ENCODE assay signal across 1 cellular context in the genomic region with DNA sequence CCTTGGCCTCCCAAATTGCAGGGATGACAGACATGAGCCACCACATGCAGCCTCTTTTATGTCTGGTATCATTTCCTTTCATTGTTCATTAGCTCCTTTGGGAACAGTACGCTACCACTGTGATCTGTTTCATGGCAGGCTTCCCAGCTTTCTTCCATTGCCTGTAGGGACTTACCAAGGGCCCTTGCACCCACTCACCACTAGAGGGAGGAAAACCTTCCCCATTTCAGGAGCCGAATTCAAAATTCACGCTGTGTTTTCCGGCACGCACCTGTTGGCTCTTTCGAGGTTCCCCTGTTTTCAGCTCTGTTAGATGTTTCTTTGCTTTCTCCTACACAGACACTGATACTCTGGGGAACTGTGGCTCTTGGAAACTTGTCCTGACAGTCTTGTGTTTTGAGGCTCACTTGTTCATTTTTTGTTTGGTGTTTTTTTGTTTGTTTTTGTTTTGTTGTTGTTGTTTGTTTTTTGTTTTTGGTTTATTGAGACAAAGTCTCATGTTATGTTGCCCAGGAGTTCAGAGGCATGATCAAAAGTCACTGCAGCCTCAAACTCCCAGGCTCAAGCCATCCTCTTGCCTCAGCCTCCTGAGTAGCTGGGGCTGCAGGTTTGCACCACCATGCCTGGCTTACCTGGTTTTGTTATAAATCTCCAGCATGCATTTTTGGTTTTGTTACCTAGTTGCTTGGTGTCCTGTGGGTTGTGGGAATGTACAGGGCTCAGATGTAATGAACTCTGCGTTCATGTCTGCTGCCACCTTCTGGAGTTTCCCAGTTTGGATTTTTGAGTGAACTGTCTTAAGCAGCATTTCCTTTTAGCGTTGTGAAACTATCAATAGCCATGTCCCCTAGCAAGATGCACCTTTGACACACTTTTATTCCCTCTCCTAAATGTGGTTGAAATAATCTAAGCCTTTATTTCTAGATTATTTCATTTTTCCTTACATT.
TF ChIP-seq lines count a peak whose summit lies in the region.

No MANE protein-coding gene starts in this region.

TF ChIP-seq in GM12878, 131 proteins besides CTCF, POLR2A, EP300 and RAD21:
- TF ChIP-seq RUNX3 (IDR thresholded peaks at IDR 0.05; ENCODE audit: low read length) (no peak), SMC3 (IDR thresholded peaks at IDR 0.05; ENCODE audit: borderline replicate concordance, low read length) (peak; percentile 13; the same call in 1 of the 2 replicates), PML (IDR thresholded peaks at IDR 0.05; ENCODE audit: low read length) (no peak), JUNB (IDR thresholded peaks at IDR 0.05) (no peak), GABPA (IDR thresholded peaks at IDR 0.05; ENCODE audit: low read depth) (no peak), ZZZ3 (IDR thresholded peaks at IDR 0.05; ENCODE audit: control insufficient read depth, insufficient read length, low read depth) (no peak), ZNF384 (IDR thresholded peaks at IDR 0.05; ENCODE audit: borderline replicate concordance, low read depth, low read length) (no peak), YY1 (IDR thresholded peaks at IDR 0.05; ENCODE audit: low read depth, low read length) (0 out of 2 replicates have a peak, but pooled peaks have one; percentile 25), FOXK2 (IDR thresholded peaks at IDR 0.05) (no peak), MTA3 (IDR thresholded peaks at IDR 0.05; ENCODE audit: borderline replicate concordance, low read length) (no peak), ZNF24 (IDR thresholded peaks at IDR 0.05) (no peak), SREBF2 (IDR thresholded peaks at IDR 0.05; ENCODE audit: low read length) (no peak), CHD1 (IDR thresholded peaks at IDR 0.05; ENCODE audit: low read depth, low read length) (no peak), EGR1 (IDR thresholded peaks at IDR 0.05; ENCODE audit: borderline replicate concordance in 1 of 2, low read depth in 2 of 2, low read length in 2 of 2) (no peak)
- TF ChIP-seq, protein P1, sequence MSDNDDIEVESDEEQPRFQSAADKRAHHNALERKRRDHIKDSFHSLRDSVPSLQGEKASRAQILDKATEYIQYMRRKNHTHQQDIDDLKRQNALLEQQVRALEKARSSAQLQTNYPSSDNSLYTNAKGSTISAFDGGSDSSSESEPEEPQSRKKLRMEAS (IDR thresholded peaks at IDR 0.05; ENCODE audit: low read depth, low read length), result 0 out of 2 replicates have a peak, but pooled peaks have one; percentile 23
- TF ChIP-seq, protein P2, sequence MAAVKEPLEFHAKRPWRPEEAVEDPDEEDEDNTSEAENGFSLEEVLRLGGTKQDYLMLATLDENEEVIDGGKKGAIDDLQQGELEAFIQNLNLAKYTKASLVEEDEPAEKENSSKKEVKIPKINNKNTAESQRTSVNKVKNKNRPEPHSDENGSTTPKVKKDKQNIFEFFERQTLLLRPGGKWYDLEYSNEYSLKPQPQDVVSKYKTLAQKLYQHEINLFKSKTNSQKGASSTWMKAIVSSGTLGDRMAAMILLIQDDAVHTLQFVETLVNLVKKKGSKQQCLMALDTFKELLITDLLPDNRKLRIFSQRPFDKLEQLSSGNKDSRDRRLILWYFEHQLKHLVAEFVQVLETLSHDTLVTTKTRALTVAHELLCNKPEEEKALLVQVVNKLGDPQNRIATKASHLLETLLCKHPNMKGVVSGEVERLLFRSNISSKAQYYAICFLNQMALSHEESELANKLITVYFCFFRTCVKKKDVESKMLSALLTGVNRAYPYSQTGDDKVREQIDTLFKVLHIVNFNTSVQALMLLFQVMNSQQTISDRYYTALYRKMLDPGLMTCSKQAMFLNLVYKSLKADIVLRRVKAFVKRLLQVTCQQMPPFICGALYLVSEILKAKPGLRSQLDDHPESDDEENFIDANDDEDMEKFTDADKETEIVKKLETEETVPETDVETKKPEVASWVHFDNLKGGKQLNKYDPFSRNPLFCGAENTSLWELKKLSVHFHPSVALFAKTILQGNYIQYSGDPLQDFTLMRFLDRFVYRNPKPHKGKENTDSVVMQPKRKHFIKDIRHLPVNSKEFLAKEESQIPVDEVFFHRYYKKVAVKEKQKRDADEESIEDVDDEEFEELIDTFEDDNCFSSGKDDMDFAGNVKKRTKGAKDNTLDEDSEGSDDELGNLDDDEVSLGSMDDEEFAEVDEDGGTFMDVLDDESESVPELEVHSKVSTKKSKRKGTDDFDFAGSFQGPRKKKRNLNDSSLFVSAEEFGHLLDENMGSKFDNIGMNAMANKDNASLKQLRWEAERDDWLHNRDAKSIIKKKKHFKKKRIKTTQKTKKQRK (IDR thresholded peaks at IDR 0.05; ENCODE audit: low read depth, low read length), result no peak
- TF ChIP-seq, protein P3, sequence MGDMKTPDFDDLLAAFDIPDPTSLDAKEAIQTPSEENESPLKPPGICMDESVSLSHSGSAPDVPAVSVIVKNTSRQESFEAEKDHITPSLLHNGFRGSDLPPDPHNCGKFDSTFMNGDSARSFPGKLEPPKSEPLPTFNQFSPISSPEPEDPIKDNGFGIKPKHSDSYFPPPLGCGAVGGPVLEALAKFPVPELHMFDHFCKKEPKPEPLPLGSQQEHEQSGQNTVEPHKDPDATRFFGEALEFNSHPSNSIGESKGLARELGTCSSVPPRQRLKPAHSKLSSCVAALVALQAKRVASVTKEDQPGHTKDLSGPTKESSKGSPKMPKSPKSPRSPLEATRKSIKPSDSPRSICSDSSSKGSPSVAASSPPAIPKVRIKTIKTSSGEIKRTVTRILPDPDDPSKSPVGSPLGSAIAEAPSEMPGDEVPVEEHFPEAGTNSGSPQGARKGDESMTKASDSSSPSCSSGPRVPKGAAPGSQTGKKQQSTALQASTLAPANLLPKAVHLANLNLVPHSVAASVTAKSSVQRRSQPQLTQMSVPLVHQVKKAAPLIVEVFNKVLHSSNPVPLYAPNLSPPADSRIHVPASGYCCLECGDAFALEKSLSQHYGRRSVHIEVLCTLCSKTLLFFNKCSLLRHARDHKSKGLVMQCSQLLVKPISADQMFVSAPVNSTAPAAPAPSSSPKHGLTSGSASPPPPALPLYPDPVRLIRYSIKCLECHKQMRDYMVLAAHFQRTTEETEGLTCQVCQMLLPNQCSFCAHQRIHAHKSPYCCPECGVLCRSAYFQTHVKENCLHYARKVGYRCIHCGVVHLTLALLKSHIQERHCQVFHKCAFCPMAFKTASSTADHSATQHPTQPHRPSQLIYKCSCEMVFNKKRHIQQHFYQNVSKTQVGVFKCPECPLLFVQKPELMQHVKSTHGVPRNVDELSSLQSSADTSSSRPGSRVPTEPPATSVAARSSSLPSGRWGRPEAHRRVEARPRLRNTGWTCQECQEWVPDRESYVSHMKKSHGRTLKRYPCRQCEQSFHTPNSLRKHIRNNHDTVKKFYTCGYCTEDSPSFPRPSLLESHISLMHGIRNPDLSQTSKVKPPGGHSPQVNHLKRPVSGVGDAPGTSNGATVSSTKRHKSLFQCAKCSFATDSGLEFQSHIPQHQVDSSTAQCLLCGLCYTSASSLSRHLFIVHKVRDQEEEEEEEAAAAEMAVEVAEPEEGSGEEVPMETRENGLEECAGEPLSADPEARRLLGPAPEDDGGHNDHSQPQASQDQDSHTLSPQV (IDR thresholded peaks at IDR 0.05), result no peak
- TF ChIP-seq, protein P4, sequence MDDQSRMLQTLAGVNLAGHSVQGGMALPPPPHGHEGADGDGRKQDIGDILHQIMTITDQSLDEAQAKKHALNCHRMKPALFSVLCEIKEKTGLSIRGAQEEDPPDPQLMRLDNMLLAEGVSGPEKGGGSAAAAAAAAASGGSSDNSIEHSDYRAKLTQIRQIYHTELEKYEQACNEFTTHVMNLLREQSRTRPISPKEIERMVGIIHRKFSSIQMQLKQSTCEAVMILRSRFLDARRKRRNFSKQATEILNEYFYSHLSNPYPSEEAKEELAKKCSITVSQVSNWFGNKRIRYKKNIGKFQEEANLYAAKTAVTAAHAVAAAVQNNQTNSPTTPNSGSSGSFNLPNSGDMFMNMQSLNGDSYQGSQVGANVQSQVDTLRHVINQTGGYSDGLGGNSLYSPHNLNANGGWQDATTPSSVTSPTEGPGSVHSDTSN (IDR thresholded peaks at IDR 0.05; ENCODE audit: insufficient replicate concordance, low read depth, low read length), result no peak
TF ChIP-seq in GM12878: peak in this region for 3.
